In genomic region chr1:11444907-11445306, GRCh38 we compare ENCODE assay signal across 26 cellular contexts. TPM values are rescaled to one million over a fixed set of nuclear protein-coding genes. Genes with fewer than 3 reads are reported as not detected.
DNase-seq lines count a peak whose midpoint lies in the region; ATAC-seq, FAIRE-seq and TF ChIP-seq lines count a peak whose summit lies in the region.
"Had no signal": no experiment of that assay in that cellular context is flagged by ENCODE, and none has a peak within 500 bp of the region (broad histone marks: within the 10 kb centered on the region; RNA-seq: fewer than 3 reads in every experiment).

No MANE protein-coding gene starts in this region.

- H3K36me3 ChIP-seq in HepG2 (replicated peaks in 1 of 2; ENCODE audit: control insufficient read depth in 1 of 2, insufficient read depth in 2 of 2, low read length in 2 of 2) = no peaks in the 10 kb centered on the region
- H3K36me3 ChIP-seq in right lobe of liver = no peaks in the 10 kb centered on the region
- H3K36me3 ChIP-seq in neural progenitor cell = no peaks in the 10 kb centered on the region
- H3K36me3 ChIP-seq in SJCRH30 = no peaks in the 10 kb centered on the region
- H3K36me3 ChIP-seq: BE2C; BLaER1 treated with 17β-estradiol and CSF1 and Interleukin-3, amounts not matched to agents 10 nM and 100 nM had no signal

- ATAC-seq in HepG2 (peak; percentile 29; the same call in 2 of the 3 replicates), right lobe of liver (no peak), T-helper 17 cell (no peak), HG02884 (IDR thresholded peaks at IDR 0.05; ENCODE audit: unreplicated experiment) (no peak)
- ATAC-seq: A549, GM12878 had no signal

- H3K4me3 ChIP-seq in HepG2 (replicated peaks in 1 of 3; ENCODE audit: insufficient read depth in 1 of 3, low read depth in 2 of 3, low read length in 3 of 3) = no peak overlapping the region
- no peak overlapping the region for H3K4me3 ChIP-seq in right lobe of liver
- H3K4me3 ChIP-seq in neural progenitor cell = no peak overlapping the region
- H3K4me3 ChIP-seq in SJCRH30 = no peak overlapping the region
- H3K4me3 ChIP-seq: A549; BLaER1 treated with 17β-estradiol and CSF1 and Interleukin-3, amounts not matched to agents 10 nM and 100 nM; GM12878 had no signal

- TF ChIP-seq CTCF in HepG2 (CRISPR knock-in tag; IDR thresholded peaks at IDR 0.05) = no peak
- TF ChIP-seq CTCF in right lobe of liver (IDR thresholded peaks at IDR 0.05) = no peak
- TF ChIP-seq CTCF in neural progenitor cell (IDR thresholded peaks at IDR 0.05) = no peak

- H3K27ac ChIP-seq in HepG2 (ENCODE audit: extremely low read length, insufficient read depth, low read length) (no peak overlapping the region), right lobe of liver (no peak overlapping the region), neural progenitor cell (no peak overlapping the region), SJCRH30 (no peak overlapping the region)
- H3K27ac ChIP-seq: A549; BLaER1 treated with 17β-estradiol and CSF1 and Interleukin-3, amounts not matched to agents 10 nM and 100 nM had no signal

- H3K27ac Mint-ChIP-seq in T-helper 17 cell (peak overlapping the region; percentile 43), neural progenitor cell (no peak overlapping the region)
- H3K27ac Mint-ChIP-seq: CD4-positive, alpha-beta T cell; CD8-positive, alpha-beta memory T cell had no signal

- H3K4me1 ChIP-seq in HepG2 (ENCODE audit: insufficient read depth, low read length) (no peaks in the 10 kb centered on the region), right lobe of liver (no peaks in the 10 kb centered on the region), neural progenitor cell (no peaks in the 10 kb centered on the region), SJCRH30 (no peaks in the 10 kb centered on the region)
- H3K4me1 ChIP-seq: A549, BE2C had no signal

- no peak for DNase-seq in HepG2 (ENCODE audit: low spot score)
- no peak for DNase-seq in right lobe of liver
- DNase-seq in T-helper 17 cell = no peak
- no peak for DNase-seq in neural progenitor cell (ENCODE audit: low spot score)
- peak; percentile 41 for DNase-seq in retina
- DNase-seq in NCI-H1105 (lab: John Stamatoyannopoulos, UW) = no peak
- no peak for DNase-seq in SJCRH30
- DNase-seq: 8988T; ACHN; AML-193; BE2C; CD4-positive, alpha-beta T cell; CD8-positive, alpha-beta memory T cell; DMS 273 treated with DMSO at 0.1 percent for 48 hours; DMS79; EL; GDM1; GOT3; H7; HCEC 1CT had no signal

- intact Hi-C loops in HepG2 (cut with micrococcal nuclease; ENCODE audit: unreplicated experiment) = no loop called here
- intact Hi-C loops in right lobe of liver (cut with DNase I) = no loop called here

- POLR2A ChIA-PET in HepG2 (lab: Yijun Ruan, JAX) = no interaction called here

- in situ Hi-C loops in HepG2 (cut with HindIII; ENCODE audit: extremely low pct_ligation_motif_present, low pct_unique_long_range_greater_than_20kb) = no loop called here

- no TSS peak for BruUV-seq in HepG2 (replicated peaks; lab: Mats Ljungman, UMichigan)

- H3K9me3 ChIP-seq in HepG2 (ENCODE audit: low read length) (no peaks in the 10 kb centered on the region), right lobe of liver (no peaks in the 10 kb centered on the region), T-helper 17 cell (ENCODE audit: control insufficient read depth, low read length, poor library complexity, severe bottlenecking) (no peaks in the 10 kb centered on the region), neural progenitor cell (ENCODE audit: low read depth) (no peaks in the 10 kb centered on the region), SJCRH30 (replicated peaks) (no peaks in the 10 kb centered on the region)
- H3K9me3 ChIP-seq: A549; BE2C; BLaER1 treated with 17β-estradiol and CSF1 and Interleukin-3, amounts not matched to agents 10 nM and 100 nM had no signal

- H3K79me2 ChIP-seq in HepG2 (ENCODE audit: insufficient read depth, low read length) (no peaks in the 10 kb centered on the region), neural progenitor cell (ENCODE audit: low read depth) (no peaks in the 10 kb centered on the region)

- no peak overlapping the region for H3K9ac ChIP-seq in HepG2 (ENCODE audit: insufficient read depth, low read depth, low read length)
- no peak overlapping the region for H3K9ac ChIP-seq in neural progenitor cell
- H3K9ac ChIP-seq: BLaER1 treated with 17β-estradiol and CSF1 and Interleukin-3, amounts not matched to agents 10 nM and 100 nM had no signal

- no peaks in the 10 kb centered on the region for H3K9me3 Mint-ChIP-seq in neural progenitor cell
- H3K9me3 Mint-ChIP-seq: CD14-positive monocyte; CD4-positive, alpha-beta T cell had no signal

- peaks cover 43% of the 10 kb centered on the region for H3K27me3 Mint-ChIP-seq in T-helper 17 cell
- peaks cover 7% of the 10 kb centered on the region for H3K27me3 Mint-ChIP-seq in neural progenitor cell (ENCODE audit: insufficient read depth, low read depth)
- H3K27me3 Mint-ChIP-seq: CD4-positive, alpha-beta T cell had no signal

- H3F3A ChIP-seq in neural progenitor cell (ENCODE audit: low read depth) = no peaks in the 10 kb centered on the region

- H3K36me3 Mint-ChIP-seq in T-helper 17 cell (ENCODE audit: low read depth) = peaks cover 8% of the 10 kb centered on the region
- H3K36me3 Mint-ChIP-seq in neural progenitor cell = no peaks in the 10 kb centered on the region
- H3K36me3 Mint-ChIP-seq: CD14-positive monocyte; CD8-positive, alpha-beta memory T cell had no signal

- H2AFZ ChIP-seq in HepG2 (ENCODE audit: low read length) (no peak overlapping the region), neural progenitor cell (replicated peaks) (no peak overlapping the region)

- TF ChIP-seq EP300 in HepG2 (IDR thresholded peaks at IDR 0.05; ENCODE audit: low read depth in 2 of 2, low read length in 2 of 2) = no peak
- TF ChIP-seq EP300 in HepG2 (CRISPR knock-in tag; IDR thresholded peaks at IDR 0.05; ENCODE audit: borderline replicate concordance) = no peak

- CTCF ChIA-PET in HepG2 (lab: Yijun Ruan, JAX; ENCODE audit: low intra/inter-chr PET ratio, low total read pairs) = no interaction called here

- H4K20me1 ChIP-seq in HepG2 (ENCODE audit: insufficient read depth, low read length) = no peaks in the 10 kb centered on the region
- no peaks in the 10 kb centered on the region for H4K20me1 ChIP-seq in neural progenitor cell (ENCODE audit: low read depth)

- no peak for FAIRE-seq in HepG2 (lab: Jason Lieb, UNC)
- FAIRE-seq: A549, D721Med, GM12878 had no signal

- H3K27me3 ChIP-seq in HepG2 (ENCODE audit: control insufficient read depth in 1 of 2, insufficient read depth in 2 of 2, low read length in 2 of 2) (peaks cover 5 to 83% of the 10 kb centered on the region in 2 experiments; a peak in 4 of 5 replicates), right lobe of liver (no peaks in the 10 kb centered on the region), neural progenitor cell (no peaks in the 10 kb centered on the region), SJCRH30 (peaks cover 38% of the 10 kb centered on the region)
- H3K27me3 ChIP-seq: BE2C; BLaER1 treated with 17β-estradiol and CSF1 and Interleukin-3, amounts not matched to agents 10 nM and 100 nM had no signal

- TF ChIP-seq POLR2A in HepG2 (IDR thresholded peaks at IDR 0.05; ENCODE audit: insufficient read depth in 1 of 2, low read depth in 2 of 2, low read length in 2 of 2) (no peak), right lobe of liver (IDR thresholded peaks at IDR 0.05) (no peak)

- TF ChIP-seq RAD21 in HepG2 (CRISPR knock-in tag; IDR thresholded peaks at IDR 0.05) = no peak

- H3K4me3 Mint-ChIP-seq in T-helper 17 cell (no peak overlapping the region), neural progenitor cell (peak overlapping the region; percentile 50)
- H3K4me3 Mint-ChIP-seq: CD14-positive monocyte; CD4-positive, alpha-beta T cell; CD8-positive, alpha-beta memory T cell had no signal

- H3K4me1 Mint-ChIP-seq in T-helper 17 cell = peaks cover 12% of the 10 kb centered on the region
- H3K4me1 Mint-ChIP-seq in neural progenitor cell = peaks cover 34% of the 10 kb centered on the region
- H3K4me1 Mint-ChIP-seq: CD14-positive monocyte; CD8-positive, alpha-beta memory T cell had no signal

- 6% methylated on average over 6 of the region's 7 CpGs for WGBS in HepG2 (ENCODE audit: low lambda C conversion rate)
- 37% methylated on average over 3 of the region's 7 CpGs for WGBS in right lobe of liver (ENCODE audit: insufficient coverage, low coverage, low lambda C conversion rate, missing lambda C conversion rate)

- H3K4me2 ChIP-seq in HepG2 (ENCODE audit: low read depth, low read length) (no peak overlapping the region), neural progenitor cell (no peak overlapping the region)
- H3K4me2 ChIP-seq: A549; BLaER1 treated with 17β-estradiol and CSF1 and Interleukin-3, amounts not matched to agents 10 nM and 100 nM had no signal

RNA-seq across cellular contexts. Expression of gene DISP3, which starts 34.0 kb away (rescaled TPM):
- total RNA-seq in HepG2 (2016; rRNA removed; fragmentation: Illumina TruSeq; extraction: Trizol) (0.13 and 0.17 TPM in 2 replicates), right lobe of liver (under 1 TPM in 1 of 6 experiments, not detected in 5; 0.06 TPM), T-helper 17 cell (1 to 10 TPM in 1 of 2 donors, under 1 TPM in 1; 0.70 to 1.1 TPM), neural progenitor cell (ENCODE audit: low replicate concordance) (2.0 and 3.4 TPM in 2 replicates)
- total RNA-seq in HepG2 (2016; cell fraction: cytosol; rRNA removed; fragmentation: Illumina TruSeq; extraction: Trizol; ENCODE audit: low read depth) = not detected in 2 replicates
- total RNA-seq in HepG2 (2016; cell fraction: insoluble cytoplasmic fraction; rRNA removed; fragmentation: Illumina TruSeq; extraction: Trizol) = 0.13 TPM in 1 of 2 replicates, not detected in the other
- not detected in 2 replicates for total RNA-seq in HepG2 (2016; cell fraction: membrane; rRNA removed; fragmentation: Illumina TruSeq; extraction: Trizol)
- 0.22 TPM in 1 of 2 replicates, not detected in the other for total RNA-seq in HepG2 (2016; cell fraction: nucleus; rRNA removed; fragmentation: Illumina TruSeq; extraction: Trizol)
- polyA plus RNA-seq in HepG2 (2011; rRNA removed) = 0.08 and 0.09 TPM in 2 replicates
- 0.03 TPM in 1 of 2 replicates, not detected in the other for polyA plus RNA-seq in HepG2 (2011; cell fraction: cytosol; rRNA removed)
- polyA plus RNA-seq in HepG2 (2011; cell fraction: nucleus; rRNA removed) = 0.12 and 0.29 TPM in 2 replicates
- 0.07 TPM in 1 of 2 replicates, not detected in the other for polyA plus RNA-seq in HepG2 (2012)
- not detected in 2 replicates for polyA plus RNA-seq in HepG2 (2016; cell fraction: cytosol; fragmentation: Illumina TruSeq; extraction: Trizol; ENCODE audit: low read depth)
- polyA plus RNA-seq in HepG2 (2016; cell fraction: insoluble cytoplasmic fraction; fragmentation: Illumina TruSeq; extraction: Trizol; ENCODE audit: low read depth) = not detected in 2 replicates
- polyA plus RNA-seq in HepG2 (2016; cell fraction: membrane; fragmentation: Illumina TruSeq; extraction: Trizol; ENCODE audit: low read depth) = not detected in 2 replicates
- 0.31 TPM in 1 of 2 replicates, not detected in the other for polyA plus RNA-seq in HepG2 (2016; cell fraction: nucleus; fragmentation: Illumina TruSeq; extraction: Trizol; ENCODE audit: insufficient read depth, low read depth)
- polyA minus RNA-seq in HepG2 (2011; rRNA and poly(A)+ RNA removed; ENCODE audit: low replicate concordance) = not detected in 2 replicates
- polyA minus RNA-seq in HepG2 (2011; cell fraction: cytosol; rRNA and poly(A)+ RNA removed) = not detected in 2 replicates
- polyA minus RNA-seq in HepG2 (2011; cell fraction: nucleus; rRNA and poly(A)+ RNA removed) = 0.12 and 0.13 TPM in 2 replicates
- 1.9 and 2.1 TPM in 2 replicates for total RNA-seq in SJCRH30 (2014; rRNA removed; shearing (Covaris generic))
- polyA plus RNA-seq: CD14-positive monocyte had no signal
